In the genomic region with DNA sequence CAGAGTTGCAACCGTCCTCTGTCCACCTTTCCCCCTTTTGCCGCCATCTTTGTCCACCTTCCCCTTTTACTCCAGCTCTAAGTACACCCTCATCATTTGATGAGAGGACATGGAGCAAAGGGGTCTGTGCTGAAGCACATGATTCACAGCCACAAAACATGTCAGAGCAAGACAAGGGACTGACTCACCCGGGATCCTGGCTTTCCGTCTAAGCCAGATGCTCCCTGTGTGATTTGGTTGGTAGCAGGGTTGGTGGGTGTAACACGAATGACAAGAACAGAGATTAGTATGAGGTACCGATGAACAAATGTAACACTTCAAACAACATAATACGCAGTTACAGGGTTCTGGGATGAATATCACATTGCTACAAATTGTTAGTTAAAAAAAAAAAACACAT, we compare ENCODE assay signal across 14 cellular contexts.
DNase-seq lines count a peak whose midpoint lies in the region; TF ChIP-seq lines count a peak whose summit lies in the region.
"Had no signal": no experiment of that assay in that cellular context is flagged by ENCODE, and none has a peak within 500 bp of the region (broad histone marks: within the 10 kb centered on the region; RNA-seq: fewer than 3 reads in every experiment).

No MANE protein-coding gene starts in this region.

- no peaks in the 10 kb centered on the region for H3K4me1 ChIP-seq in OCI-LY7 (ENCODE audit: insufficient read depth, low read length, poor library complexity, severe bottlenecking)

- H3K9me3 ChIP-seq in OCI-LY7 (ENCODE audit: low read length) = no peaks in the 10 kb centered on the region
- H3K9me3 ChIP-seq: BLaER1 treated with 17β-estradiol and CSF1 and Interleukin-3, amounts not matched to agents 10 nM and 100 nM had no signal

- H3K36me3 ChIP-seq in brain microvascular endothelial cell (replicated peaks) (no peaks in the 10 kb centered on the region), kidney epithelial cell (ENCODE audit: control insufficient read depth, insufficient read depth, low read length) (no peaks in the 10 kb centered on the region), OCI-LY7 (ENCODE audit: insufficient read depth, low read length) (no peaks in the 10 kb centered on the region)
- H3K36me3 ChIP-seq: BLaER1 treated with 17β-estradiol and CSF1 and Interleukin-3, amounts not matched to agents 10 nM and 100 nM had no signal

- no peak overlapping the region for H3K4me2 ChIP-seq in OCI-LY7 (ENCODE audit: low read length)
- H3K4me2 ChIP-seq: BLaER1 treated with 17β-estradiol and CSF1 and Interleukin-3, amounts not matched to agents 10 nM and 100 nM had no signal

- no TSS peak for BruUV-seq in OCI-LY7 (replicated peaks; lab: Mats Ljungman, UMichigan)

- CTCF ChIA-PET in OCI-LY7 (lab: Charles Lee; ENCODE audit: unreplicated experiment) = no interaction called here

- DNase-seq in Ammon's horn (ENCODE audit: low spot score) = peak; percentile 54
- peak; percentile 36 for DNase-seq in M059J (ENCODE audit: low read depth)
- peak; percentile 87 for DNase-seq in brain microvascular endothelial cell
- DNase-seq in kidney epithelial cell (ENCODE audit: low read depth) = peak; percentile 19
- DNase-seq in ACHN = no peak
- no peak for DNase-seq in OCI-LY7 (ENCODE audit: low spot score)
- no peak for DNase-seq in cerebellar cortex (ENCODE audit: low spot score)
- no peak for DNase-seq in SIG-M5 treated with dmso at 0.1 percent for 504 hours (lab: John Stamatoyannopoulos, UW; ENCODE audit: unreplicated experiment)
- DNase-seq: activated CD4-positive, alpha-beta T cell treated with anti-CD3 and anti-CD28 coated beads, Interleukin-2, amount 10 ng/mL, durations not matched to agents 7 days and 5 days; activated naive CD4-positive, alpha-beta T cell treated with Interleukin-2 at 50 U/mL for 16 hours; left ventricle myocardium superior; stimulated activated CD4-positive, alpha-beta T cell treated with anti-CD3 and anti-CD28 coated beads, Interleukin-15, amount 100 ng/mL, for 24 hours had no signal

- H3K27ac ChIP-seq in brain microvascular endothelial cell = no peak overlapping the region
- no peak overlapping the region for H3K27ac ChIP-seq in OCI-LY7 (ENCODE audit: low read depth, low read length, poor library complexity, severe bottlenecking)
- H3K27ac ChIP-seq: BLaER1 treated with 17β-estradiol and CSF1 and Interleukin-3, amounts not matched to agents 10 nM and 100 nM; HL-60 had no signal

- H3K27me3 ChIP-seq in brain microvascular endothelial cell (replicated peaks) = no peaks in the 10 kb centered on the region
- no peaks in the 10 kb centered on the region for H3K27me3 ChIP-seq in kidney epithelial cell (ENCODE audit: control insufficient read depth, insufficient read depth, low read length)
- H3K27me3 ChIP-seq: BLaER1 treated with 17β-estradiol and CSF1 and Interleukin-3, amounts not matched to agents 10 nM and 100 nM had no signal

- POLR2A ChIA-PET in OCI-LY7 (lab: Charles Lee) = interaction anchor here (0.6 kb wide), 1 partner anchor 60 kb away, joined by 4 read pairs; no protein-coding TSS in a partner anchor

- no peak for TF ChIP-seq CTCF in brain microvascular endothelial cell (IDR thresholded peaks at IDR 0.05; ENCODE audit: low read depth, low read length, missing control alignments)
- no peak for TF ChIP-seq CTCF in kidney epithelial cell (IDR thresholded peaks at IDR 0.05; ENCODE audit: insufficient read depth, low read length, poor library complexity, severe bottlenecking)
- no peak for TF ChIP-seq CTCF in OCI-LY7 (conservative IDR thresholded peaks at IDR 0.05; ENCODE audit: low read length)

- no peaks in the 10 kb centered on the region for H4K20me1 ChIP-seq in OCI-LY7 (ENCODE audit: insufficient read depth, low read length)
- H4K20me1 ChIP-seq: BLaER1 treated with 17β-estradiol and CSF1 and Interleukin-3, amounts not matched to agents 10 nM and 100 nM had no signal

- intact Hi-C loops in OCI-LY7 (cut with micrococcal nuclease; ENCODE audit: unreplicated experiment) = loop anchor here (5.0 kb wide), 1 partner anchor 573 kb away; no protein-coding TSS in a partner anchor

- no peaks in the 10 kb centered on the region for H3K79me2 ChIP-seq in OCI-LY7 (ENCODE audit: insufficient read depth, low read depth, low read length)

- no peak overlapping the region for H2AFZ ChIP-seq in OCI-LY7 (ENCODE audit: low read length)

- in situ Hi-C loops in brain microvascular endothelial cell (cut with HindIII; ENCODE audit: low pct_ligation_motif_present, low sequenced_read_pairs) (no loop called here), ACHN (cut with HindIII; ENCODE audit: low pct_ligation_motif_present, low pct_unique_long_range_greater_than_20kb, low sequenced_read_pairs) (no loop called here)

- H3K4me3 ChIP-seq in brain microvascular endothelial cell (ENCODE audit: low read depth, low read length) (no peak overlapping the region), kidney epithelial cell (ENCODE audit: low read depth, low read length) (no peak overlapping the region), OCI-LY7 (ENCODE audit: low read depth, low read length, poor library complexity, severe bottlenecking) (no peak overlapping the region)
- H3K4me3 ChIP-seq: BLaER1 treated with 17β-estradiol and CSF1 and Interleukin-3, amounts not matched to agents 10 nM and 100 nM had no signal

- H3K9me2 ChIP-seq in OCI-LY7 (ENCODE audit: insufficient read depth, low read length) = no peaks in the 10 kb centered on the region

Comparison
In these comparisons a context has a peak if more than half of its experiments do, and no peak if none do; other contexts are left out.
1. DNase-seq: peak in Ammon's horn (single experiment), M059J (single experiment), brain microvascular endothelial cell (single experiment) and kidney epithelial cell (single experiment); none in ACHN (single experiment), OCI-LY7 (single experiment), cerebellar cortex (single experiment) and SIG-M5 treated with dmso at 0.1 percent for 504 hours (single experiment).